In the genomic region with DNA sequence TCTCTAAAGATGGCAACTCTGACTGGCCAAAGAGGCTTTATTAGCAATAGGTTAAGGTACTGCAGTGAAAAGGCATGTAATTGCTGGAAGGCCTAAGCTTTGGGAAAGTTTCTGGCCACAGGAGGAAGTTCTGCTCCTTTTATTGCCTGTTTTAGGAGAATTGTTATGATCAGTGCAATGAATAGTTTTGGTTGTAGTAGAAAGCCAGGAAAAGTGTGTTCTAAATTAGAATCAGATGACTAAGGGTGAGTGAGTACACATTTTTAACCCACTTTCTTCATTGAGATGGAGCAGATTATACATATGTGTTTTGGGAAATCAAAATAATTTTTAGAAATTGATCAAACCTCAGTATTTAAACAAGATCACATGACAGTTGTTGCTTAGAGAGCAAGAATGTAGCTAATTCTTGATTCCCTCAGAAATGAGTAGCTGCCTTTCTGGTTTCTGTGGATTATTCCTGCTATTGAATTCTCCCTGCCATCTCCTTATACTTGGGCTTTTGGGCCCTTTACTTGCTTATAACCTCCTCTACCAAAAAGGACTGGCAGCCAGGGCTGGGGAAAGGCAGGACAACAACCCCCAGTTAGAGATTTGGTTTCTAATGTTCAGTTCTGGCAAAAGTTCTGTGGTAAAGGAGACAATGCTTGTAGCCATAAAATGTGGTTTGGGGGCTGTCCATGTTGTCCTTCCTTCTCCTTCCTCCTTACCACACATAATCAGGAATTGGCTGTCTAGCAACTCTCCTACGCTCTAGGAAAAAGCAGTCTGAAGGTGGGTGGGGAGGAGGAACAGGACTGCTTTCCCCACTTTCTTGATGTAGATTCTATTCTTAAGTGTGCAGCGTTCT, we compare ENCODE assay signal across 1 cellular context.
TF ChIP-seq lines count a peak whose summit lies in the region.

No MANE protein-coding gene starts in this region.

TF ChIP-seq in HepG2, 621 proteins besides CTCF, POLR2A, EP300 and RAD21 (continued from another document):
- no peak for TF ChIP-seq TERF1 (CRISPR knock-in tag; IDR thresholded peaks at IDR 0.05)
- TF ChIP-seq TBX2 (CRISPR knock-in tag; IDR thresholded peaks at IDR 0.05; ENCODE audit: borderline replicate concordance), result no peak
- TF ChIP-seq, protein P1, sequence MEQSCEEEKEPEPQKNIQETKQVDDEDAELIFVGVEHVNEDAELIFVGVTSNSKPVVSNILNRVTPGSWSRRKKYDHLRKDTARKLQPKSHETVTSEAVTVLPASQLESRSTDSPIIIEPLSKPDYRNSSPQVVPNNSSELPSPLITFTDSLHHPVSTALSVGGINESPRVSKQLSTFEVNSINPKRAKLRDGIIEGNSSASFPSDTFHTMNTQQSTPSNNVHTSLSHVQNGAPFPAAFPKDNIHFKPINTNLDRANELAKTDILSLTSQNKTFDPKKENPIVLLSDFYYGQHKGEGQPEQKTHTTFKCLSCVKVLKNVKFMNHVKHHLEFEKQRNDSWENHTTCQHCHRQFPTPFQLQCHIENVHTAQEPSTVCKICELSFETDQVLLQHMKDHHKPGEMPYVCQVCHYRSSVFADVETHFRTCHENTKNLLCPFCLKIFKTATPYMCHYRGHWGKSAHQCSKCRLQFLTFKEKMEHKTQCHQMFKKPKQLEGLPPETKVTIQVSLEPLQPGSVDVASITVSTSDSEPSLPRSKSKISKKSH (CRISPR knock-in tag; IDR thresholded peaks at IDR 0.05; ENCODE audit: borderline replicate concordance), result no peak
- TF ChIP-seq ZFP1 (CRISPR knock-in tag; IDR thresholded peaks at IDR 0.05), result no peak
- TF ChIP-seq, protein P2, sequence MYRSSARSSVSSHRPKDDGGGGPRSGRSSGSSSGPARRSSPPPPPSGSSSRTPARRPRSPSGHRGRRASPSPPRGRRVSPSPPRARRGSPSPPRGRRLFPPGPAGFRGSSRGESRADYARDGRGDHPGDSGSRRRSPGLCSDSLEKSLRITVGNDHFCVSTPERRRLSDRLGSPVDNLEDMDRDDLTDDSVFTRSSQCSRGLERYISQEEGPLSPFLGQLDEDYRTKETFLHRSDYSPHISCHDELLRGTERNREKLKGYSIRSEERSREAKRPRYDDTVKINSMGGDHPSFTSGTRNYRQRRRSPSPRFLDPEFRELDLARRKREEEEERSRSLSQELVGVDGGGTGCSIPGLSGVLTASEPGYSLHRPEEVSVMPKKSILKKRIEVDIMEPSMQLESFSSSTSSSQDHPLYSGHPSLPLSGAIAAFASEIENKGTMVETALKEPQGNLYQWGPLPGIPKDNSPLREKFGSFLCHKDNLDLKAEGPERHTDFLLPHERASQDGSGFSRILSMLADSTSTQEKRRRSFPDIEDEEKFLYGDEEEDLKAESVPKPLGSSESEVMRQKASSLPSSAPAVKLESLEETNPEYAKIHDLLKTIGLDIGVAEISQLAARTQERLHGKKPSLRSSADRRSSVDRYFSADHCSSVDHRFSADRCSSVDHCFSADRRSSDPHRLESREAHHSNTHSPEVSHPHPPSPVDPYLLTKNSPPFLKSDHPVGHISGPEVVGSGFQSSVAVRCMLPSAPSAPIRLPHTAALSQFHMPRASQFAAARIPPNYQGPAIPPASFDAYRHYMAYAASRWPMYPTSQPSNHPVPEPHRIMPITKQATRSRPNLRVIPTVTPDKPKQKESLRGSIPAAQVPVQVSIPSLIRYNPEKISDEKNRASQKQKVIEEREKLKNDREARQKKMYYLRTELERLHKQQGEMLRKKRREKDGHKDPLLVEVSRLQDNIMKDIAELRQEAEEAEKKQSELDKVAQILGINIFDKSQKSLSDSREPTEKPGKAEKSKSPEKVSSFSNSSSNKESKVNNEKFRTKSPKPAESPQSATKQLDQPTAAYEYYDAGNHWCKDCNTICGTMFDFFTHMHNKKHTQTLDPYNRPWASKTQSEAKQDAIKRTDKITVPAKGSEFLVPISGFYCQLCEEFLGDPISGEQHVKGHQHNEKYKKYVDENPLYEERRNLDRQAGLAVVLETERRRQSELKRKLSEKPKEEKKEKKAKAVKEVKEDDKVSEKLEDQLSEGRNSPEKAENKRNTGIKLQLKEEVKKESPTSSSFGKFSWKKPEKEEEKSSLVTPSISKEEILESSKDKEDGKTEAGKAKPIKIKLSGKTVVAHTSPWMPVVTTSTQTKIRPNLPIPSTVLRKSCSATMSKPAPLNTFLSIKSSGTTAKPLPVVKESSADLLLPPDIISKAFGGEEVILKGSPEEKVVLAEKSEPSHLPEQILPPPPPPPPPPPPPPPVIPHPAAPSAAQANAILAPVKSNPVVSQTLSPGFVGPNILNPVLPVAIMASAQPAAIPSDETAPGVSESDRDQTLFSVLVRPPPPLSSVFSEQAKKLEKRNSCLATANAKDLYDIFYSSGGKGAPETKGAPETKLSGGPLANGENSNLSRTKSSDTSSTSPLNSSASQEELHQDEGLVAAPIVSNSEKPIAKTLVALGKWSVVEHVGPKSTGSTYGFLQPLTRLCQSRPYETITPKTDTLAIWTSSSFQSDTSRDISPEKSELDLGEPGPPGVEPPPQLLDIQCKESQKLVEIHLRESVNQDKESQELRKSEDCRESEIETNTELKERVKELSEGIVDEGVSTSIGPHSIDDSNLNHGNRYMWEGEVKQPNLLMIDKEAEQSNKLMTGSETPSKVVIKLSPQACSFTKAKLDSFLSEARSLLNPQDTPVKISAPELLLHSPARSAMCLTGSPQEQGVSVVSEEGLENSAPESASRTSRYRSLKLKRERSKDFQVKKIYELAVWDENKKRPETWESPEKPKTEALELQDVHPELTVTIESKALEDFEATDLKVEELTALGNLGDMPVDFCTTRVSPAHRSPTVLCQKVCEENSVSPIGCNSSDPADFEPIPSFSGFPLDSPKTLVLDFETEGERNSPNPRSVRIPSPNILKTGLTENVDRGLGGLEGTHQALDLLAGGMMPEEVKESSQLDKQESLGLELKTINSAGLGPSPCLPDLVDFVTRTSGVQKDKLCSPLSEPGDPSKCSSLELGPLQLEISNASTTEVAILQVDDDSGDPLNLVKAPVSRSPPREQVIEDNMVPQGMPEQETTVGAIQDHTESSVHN (CRISPR knock-in tag; IDR thresholded peaks at IDR 0.05), result no peak
- TF ChIP-seq TCF7 (IDR thresholded peaks at IDR 0.05; ENCODE audit: low read depth), result no peak
- TF ChIP-seq ZNF562 (CRISPR knock-in tag; IDR thresholded peaks at IDR 0.05; ENCODE audit: borderline replicate concordance), result no peak
- TF ChIP-seq NFRKB (IDR thresholded peaks at IDR 0.05), result no peak
- TF ChIP-seq ZNF577 (CRISPR knock-in tag; IDR thresholded peaks at IDR 0.05; ENCODE audit: borderline replicate concordance, low read depth), result no peak
- TF ChIP-seq SRSF4 (IDR thresholded peaks at IDR 0.05; ENCODE audit: low read depth, low read length, poor library complexity, severe bottlenecking), result no peak
